In the genomic region with DNA sequence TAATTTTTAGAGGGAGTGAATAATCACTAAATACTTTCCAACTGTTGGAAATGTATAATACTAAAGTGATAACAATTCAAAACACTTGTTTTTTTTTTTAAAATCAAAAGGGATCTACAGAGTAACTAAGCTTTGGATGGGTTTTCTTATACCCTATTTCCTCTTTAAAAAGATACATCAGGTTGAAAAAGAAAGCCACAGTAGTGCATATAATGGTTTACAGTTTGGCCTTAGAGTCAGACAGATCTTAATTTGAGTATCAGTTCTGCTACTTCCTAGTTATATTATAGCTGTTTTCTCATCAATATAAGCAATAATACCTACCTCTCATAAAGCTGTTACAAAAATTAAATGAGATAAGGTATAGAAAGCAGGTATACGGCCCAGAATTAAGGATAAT, we compare ENCODE assay signal across 31 cellular contexts. TPM values are rescaled to one million over a fixed set of nuclear protein-coding genes. Genes with fewer than 3 reads are reported as not detected.
DNase-seq lines count a peak whose midpoint lies in the region; ATAC-seq, FAIRE-seq and TF ChIP-seq lines count a peak whose summit lies in the region.
"Had no signal": no experiment of that assay in that cellular context is flagged by ENCODE, and none has a peak within 500 bp of the region (broad histone marks: within the 10 kb centered on the region; RNA-seq: fewer than 3 reads in every experiment).

No MANE protein-coding gene starts in this region.

- H3K27ac Mint-ChIP-seq in naive B cell = peak overlapping the region in 5 of 6 donors; percentile 16 to 77 (median 60)
- no peak overlapping the region for H3K27ac Mint-ChIP-seq in natural killer cell treated with Interleukin-12 subunit alpha and Interleukin-12 subunit beta and Interleukin-15 and Interleukin-18, amount 100 ng/mL, for 72 hours
- H3K27ac Mint-ChIP-seq: stimulated activated naive CD8-positive, alpha-beta T cell treated with anti-CD3 and anti-CD28 coated beads, Interleukin-15, Interleukin-2, amounts not matched to agents 100 ng/mL and 50 ng/mL, for 24 hours had no signal

- peak; percentile 48 for FAIRE-seq in GM19239 (lab: Jason Lieb, UNC)
- FAIRE-seq in GM12892 (lab: Jason Lieb, UNC) = no peak
- FAIRE-seq: GM12891, HTR-8/SVneo, pancreas, urothelium cell line had no signal

- TF ChIP-seq POLR2A in GM12892 (IDR thresholded peaks at IDR 0.05; ENCODE audit: low read depth, low read length) = no peak

- H3K27me3 Mint-ChIP-seq in naive B cell = no peaks in the 10 kb centered on the region
- H3K27me3 Mint-ChIP-seq in natural killer cell treated with Interleukin-12 subunit alpha and Interleukin-12 subunit beta and Interleukin-15 and Interleukin-18, amount 100 ng/mL, for 72 hours = no peaks in the 10 kb centered on the region
- H3K27me3 Mint-ChIP-seq: stimulated activated naive CD8-positive, alpha-beta T cell treated with anti-CD3 and anti-CD28 coated beads, Interleukin-15, Interleukin-2, amounts not matched to agents 100 ng/mL and 50 ng/mL, for 24 hours had no signal

- ATAC-seq in GM18498 (IDR thresholded peaks at IDR 0.05; ENCODE audit: unreplicated experiment) = peak; percentile 39
- peak; percentile 51 for ATAC-seq in HG03135 (IDR thresholded peaks at IDR 0.05; ENCODE audit: unreplicated experiment)
- peak; percentile 26 to 33 for ATAC-seq in naive B cell (ENCODE audit: low read depth in 2 of 2)
- ATAC-seq in natural killer cell treated with Interleukin-12 subunit alpha and Interleukin-12 subunit beta and Interleukin-15 and Interleukin-18, amount 100 ng/mL, for 72 hours = no peak
- ATAC-seq: activated CD4-positive, CD25-positive, alpha-beta regulatory T cell treated with anti-CD3 and anti-CD28 coated beads, Interleukin-2, amount 50 U/mL, for 24 hours; left lobe of liver; pancreas had no signal

- H3K36me3 Mint-ChIP-seq in naive B cell = peaks cover 11 to 20% of the 10 kb centered on the region in 2 donors
- peaks cover 8% of the 10 kb centered on the region for H3K36me3 Mint-ChIP-seq in natural killer cell treated with Interleukin-12 subunit alpha and Interleukin-12 subunit beta and Interleukin-15 and Interleukin-18, amount 100 ng/mL, for 72 hours

- DNase-seq in GM19239 (ENCODE audit: insufficient read length, low spot score) (no peak), naive B cell (no peak), foreskin melanocyte (no peak), GM12892 (ENCODE audit: insufficient read length) (no peak)
- DNase-seq in natural killer cell treated with Interleukin-12 subunit alpha and Interleukin-12 subunit beta and Interleukin-15 and Interleukin-18, amount 100 ng/mL, for 72 hours (ENCODE audit: low spot score) = no peak
- DNase-seq: ACHN; activated CD4-positive, alpha-beta T cell treated with anti-CD3 and anti-CD28 coated beads, Interleukin-2, amount 50 U/mL, for 4 hours; activated gamma-delta T cell treated with Interleukin-2 at 50 U/mL for 16 hours; activated T-cell treated with anti-CD3 and anti-CD28 coated beads, Interleukin-2, amount 50 U/mL, for 48 hours; BE2C; central memory CD4-positive, alpha-beta T cell; cortex of kidney; DMS 273 treated with DMSO at 0.1 percent for 48 hours; effector memory CD4-positive, alpha-beta T cell; EL; head of caudate nucleus; KBM-7; NCI-H1092 treated with DMSO at 0.1 percent for 48 hours; NCI-H1930; NCI-H510A treated with DMSO at 0.1 percent for 48 hours; OCI-M1; pancreas; T-helper 1 cell had no signal

- H3K4me3 Mint-ChIP-seq in naive B cell = peak overlapping the region in 6 of 8 donors; percentile 5 to 74 (median 43)
- H3K4me3 Mint-ChIP-seq in natural killer cell treated with Interleukin-12 subunit alpha and Interleukin-12 subunit beta and Interleukin-15 and Interleukin-18, amount 100 ng/mL, for 72 hours = no peak overlapping the region
- H3K4me3 Mint-ChIP-seq: stimulated activated naive CD8-positive, alpha-beta T cell treated with anti-CD3 and anti-CD28 coated beads, Interleukin-15, Interleukin-2, amounts not matched to agents 100 ng/mL and 50 ng/mL, for 24 hours had no signal

- peaks cover 0 to 2% (median 0%) of the 10 kb centered on the region in 7 donors for H3K9me3 Mint-ChIP-seq in naive B cell
- H3K9me3 Mint-ChIP-seq in natural killer cell treated with Interleukin-12 subunit alpha and Interleukin-12 subunit beta and Interleukin-15 and Interleukin-18, amount 100 ng/mL, for 72 hours = no peaks in the 10 kb centered on the region
- H3K9me3 Mint-ChIP-seq: stimulated activated naive CD8-positive, alpha-beta T cell treated with anti-CD3 and anti-CD28 coated beads, Interleukin-15, Interleukin-2, amounts not matched to agents 100 ng/mL and 50 ng/mL, for 24 hours had no signal

- H3K4me1 Mint-ChIP-seq in naive B cell = peaks cover 35 to 61% (median 39%) of the 10 kb centered on the region in 3 donors
- peaks cover 17 to 30% of the 10 kb centered on the region in 2 donors for H3K4me1 Mint-ChIP-seq in natural killer cell treated with Interleukin-12 subunit alpha and Interleukin-12 subunit beta and Interleukin-15 and Interleukin-18, amount 100 ng/mL, for 72 hours (ENCODE audit: low read depth in 2 of 2)

RNA-seq across cellular contexts. Expression of a gene that starts 28.5 kb away (rescaled TPM):
- polyA plus RNA-seq in naive B cell (ENCODE audit: low read depth in 6 of 6) = 10 to 100 TPM in 2 of 6 donors, 1 to 10 TPM in 4; 5.2 to 12.4 (median 7.2) TPM
- total RNA-seq in natural killer cell treated with Interleukin-12 subunit alpha and Interleukin-12 subunit beta and Interleukin-15 and Interleukin-18, amount 100 ng/mL, for 72 hours = 10 to 100 TPM; 64.9 to 85.0 TPM
- 22.6 TPM for polyA plus RNA-seq in GM12892 (2012; ENCODE audit: missing spikeins)

Comparison
In these comparisons a context has a peak if more than half of its experiments do, and no peak if none do; other contexts are left out.
1. ATAC-seq: peak in GM18498 (single experiment), HG03135 (single experiment) and naive B cell (2 of 2); none in natural killer cell treated with Interleukin-12 subunit alpha and Interleukin-12 subunit beta and Interleukin-15 and Interleukin-18, amount 100 ng/mL, for 72 hours (0 of 2).
2. H3K27ac Mint-ChIP-seq: peak in naive B cell (5 of 6); none in natural killer cell treated with Interleukin-12 subunit alpha and Interleukin-12 subunit beta and Interleukin-15 and Interleukin-18, amount 100 ng/mL, for 72 hours (0 of 2).